In genomic region chr12:107349008-107349747, GRCh38 we compare ENCODE assay signal across 11 cellular contexts.
DNase-seq lines count a peak whose midpoint lies in the region; FAIRE-seq and TF ChIP-seq lines count a peak whose summit lies in the region.
"Had no signal": no experiment of that assay in that cellular context is flagged by ENCODE, and none has a peak within 500 bp of the region (broad histone marks: within the 10 kb centered on the region; RNA-seq: fewer than 3 reads in every experiment).

No MANE protein-coding gene starts in this region.

- POLR2A ChIA-PET in endothelial cell of umbilical vein (lab: Charles Lee), result no interaction called here

- H3K9ac ChIP-seq in endothelial cell of umbilical vein (replicated peaks; ENCODE audit: extremely low read depth, insufficient read depth, low read length), result no peak overlapping the region

- H3K9me1 ChIP-seq in endothelial cell of umbilical vein (replicated peaks; ENCODE audit: control insufficient read depth, extremely low read depth, insufficient read depth, low read length), result no peaks in the 10 kb centered on the region

- H3K27ac ChIP-seq in endothelial cell of umbilical vein (ENCODE audit: insufficient read depth, low read depth, low read length), result no peak overlapping the region
- H3K27ac ChIP-seq: ascending aorta had no signal

- H3K9me3 ChIP-seq in endothelial cell of umbilical vein (replicated peaks; ENCODE audit: control insufficient read depth, insufficient read depth, low read length), result no peaks in the 10 kb centered on the region
- H3K9me3 ChIP-seq: ascending aorta had no signal

- CTCF ChIA-PET in endothelial cell of umbilical vein (lab: Charles Lee), result interaction anchor here (1.2 kb wide), 1 partner anchor 29 kb away, joined by 4 read pairs; no protein-coding TSS in a partner anchor

- intact Hi-C loops in endothelial cell of umbilical vein (cut with micrococcal nuclease), result no loop called here

- DNase-seq in DMS79 treated with DMSO at 0.1 percent for 48 hours (lab: John Stamatoyannopoulos, UW) (peak; percentile 54), NCI-H2227 treated with DMSO at 0.1 percent for 48 hours (lab: John Stamatoyannopoulos, UW) (peak; percentile 38), endothelial cell of umbilical vein (ENCODE audit: low read depth, low spot score) (peak; percentile 56), occipital lobe (lab: John Stamatoyannopoulos, UW) (peak; percentile 7), NCI-H345 treated with DMSO at 0.1 percent for 48 hours (lab: John Stamatoyannopoulos, UW; ENCODE audit: unreplicated experiment) (no peak), KBM-7 (no peak), HuH-7 (ENCODE audit: low spot score) (no peak)
- DNase-seq in stimulated activated CD4-positive, alpha-beta T cell treated with anti-CD3 and anti-CD28 coated beads, Interleukin-4, amount 100 ng/mL, for 4 hours, result no peak
- DNase-seq: stimulated activated CD8-positive, alpha-beta memory T cell treated with anti-CD3 and anti-CD28 coated beads, Interleukin-4, amount 100 ng/mL, for 48 hours had no signal

- no peak for TF ChIP-seq POLR2A in endothelial cell of umbilical vein (IDR thresholded peaks at IDR 0.05; ENCODE audit: low read depth, low read length)

- H3K4me1 ChIP-seq in endothelial cell of umbilical vein (ENCODE audit: control insufficient read depth, extremely low read depth, insufficient read depth, low read length), result peaks cover 5% of the 10 kb centered on the region
- H3K4me1 ChIP-seq: ascending aorta had no signal

- no peak overlapping the region for H3K4me2 ChIP-seq in endothelial cell of umbilical vein (ENCODE audit: insufficient read depth, low read length)

- peaks cover 0 to 6% of the 10 kb centered on the region in 2 experiments for H3K27me3 ChIP-seq in endothelial cell of umbilical vein (ENCODE audit: control insufficient read depth in 2 of 2, insufficient read depth in 2 of 2, low read length in 2 of 2)
- H3K27me3 ChIP-seq: ascending aorta had no signal

- H2AFZ ChIP-seq in endothelial cell of umbilical vein (ENCODE audit: low read depth, low read length), result no peak overlapping the region

- BruUV-seq in endothelial cell of umbilical vein (replicated peaks; lab: Mats Ljungman, UMichigan), result no TSS peak

- no peak overlapping the region for H3K4me3 ChIP-seq in endothelial cell of umbilical vein (replicated peaks in 1 of 3; ENCODE audit: insufficient read depth in 1 of 3, low read depth in 1 of 3, low read length in 3 of 3)
- H3K4me3 ChIP-seq: ascending aorta had no signal

- no peak for FAIRE-seq in endothelial cell of umbilical vein (lab: Jason Lieb, UNC)
- FAIRE-seq: GM12891 had no signal

- TF ChIP-seq CTCF in endothelial cell of umbilical vein (IDR thresholded peaks at IDR 0.05; ENCODE audit: extremely low read depth in 1 of 2, insufficient read depth in 1 of 2, low read depth in 1 of 2, low read length in 2 of 2), result no peak

- no peaks in the 10 kb centered on the region for H4K20me1 ChIP-seq in endothelial cell of umbilical vein (replicated peaks; ENCODE audit: control insufficient read depth, extremely low read depth, insufficient read depth, low read length)

- no peaks in the 10 kb centered on the region for H3K36me3 ChIP-seq in endothelial cell of umbilical vein (ENCODE audit: control insufficient read depth in 2 of 2, extremely low read depth in 1 of 2, insufficient read depth in 2 of 2, low read length in 2 of 2)
- H3K36me3 ChIP-seq: ascending aorta had no signal

- dilution Hi-C loops in endothelial cell of umbilical vein (cut with MboI; ENCODE audit: extremely low pct_ligation_motif_present, low sequenced_read_pairs), result no loop called here

- in situ Hi-C loops in KBM-7 (cut with MboI; ENCODE audit: low pct_unique_long_range_greater_than_20kb, low sequenced_read_pairs), result no loop called here

- H3K79me2 ChIP-seq in endothelial cell of umbilical vein (ENCODE audit: control insufficient read depth, insufficient read depth, low read length), result no peaks in the 10 kb centered on the region

TF ChIP-seq in endothelial cell of umbilical vein, 7 proteins besides CTCF, POLR2A, EP300 and RAD21:
- TF ChIP-seq MYC (IDR thresholded peaks at IDR 0.05; ENCODE audit: low read depth, low read length) (no peak), GATA2 (IDR thresholded peaks at IDR 0.05; ENCODE audit: insufficient read depth, insufficient read length, low read depth, low read length) (no peak), FOS (IDR thresholded peaks at IDR 0.05; ENCODE audit: borderline replicate concordance, insufficient read depth, low read length) (peak; percentile 40), JUN (IDR thresholded peaks at IDR 0.05; ENCODE audit: borderline replicate concordance, insufficient read depth, insufficient read length, low read depth) (peak; percentile 10), EZH2 (IDR thresholded peaks at IDR 0.05; ENCODE audit: borderline replicate concordance, low read depth, low read length, severe bottlenecking) (no peak), MAX (IDR thresholded peaks at IDR 0.05; ENCODE audit: insufficient read depth, insufficient read length) (no peak), POLR2AphosphoS5 (IDR thresholded peaks at IDR 0.05; ENCODE audit: insufficient read depth, low read depth, low read length) (no peak)

Comparison
In these comparisons a context has a peak if more than half of its experiments do, and no peak if none do; other contexts are left out.
1. DNase-seq: peak in DMS79 treated with DMSO at 0.1 percent for 48 hours (single experiment), NCI-H2227 treated with DMSO at 0.1 percent for 48 hours (single experiment), endothelial cell of umbilical vein (single experiment) and occipital lobe (single experiment); none in NCI-H345 treated with DMSO at 0.1 percent for 48 hours (single experiment), KBM-7 (single experiment), HuH-7 (single experiment) and stimulated activated CD4-positive, alpha-beta T cell treated with anti-CD3 and anti-CD28 coated beads, Interleukin-4, amount 100 ng/mL, for 4 hours (0 of 2).